In the genomic region with DNA sequence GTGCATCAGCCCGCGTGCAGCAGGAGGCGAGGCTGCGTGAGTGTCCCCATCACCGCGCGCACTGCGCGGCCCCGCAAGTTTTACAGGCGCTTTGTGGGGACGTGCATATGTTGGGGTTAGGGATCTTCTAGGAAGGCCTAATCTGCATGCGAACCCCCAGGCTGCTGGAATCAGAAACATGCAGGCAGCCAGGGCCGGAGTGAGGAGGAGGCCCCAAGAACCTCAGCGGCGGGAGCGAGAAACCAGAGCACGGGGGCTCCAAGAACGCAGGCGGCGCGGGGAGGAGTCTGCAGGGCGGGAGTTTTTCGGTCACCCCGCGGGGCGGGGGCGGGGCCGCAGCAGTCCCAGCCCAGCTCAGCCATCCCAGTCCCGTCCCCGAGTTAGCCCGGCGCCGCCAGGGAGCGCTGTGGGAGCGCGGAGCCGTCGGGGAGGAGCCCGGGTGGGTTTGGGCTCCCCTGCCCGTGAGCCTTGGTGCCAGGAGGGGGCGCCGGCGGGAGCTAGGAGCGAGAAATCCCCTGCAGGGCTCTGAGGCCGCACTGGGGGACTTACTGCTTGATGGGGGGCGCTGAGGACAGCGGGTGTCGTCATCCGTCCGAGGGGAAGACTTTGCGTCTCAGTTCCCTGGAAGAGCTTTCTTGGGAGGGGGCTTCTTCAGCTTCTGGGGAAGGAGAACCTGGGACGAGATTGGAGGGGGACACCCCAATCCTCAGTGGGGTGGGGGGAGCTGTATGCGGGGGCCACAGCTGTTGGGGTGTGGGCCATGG, we compare ENCODE assay signal across 1 cellular context.
TF ChIP-seq lines count a peak whose summit lies in the region.

No MANE protein-coding gene starts in this region.

TF ChIP-seq in K562, 482 proteins besides CTCF, POLR2A, EP300 and RAD21 (continued from another document and continues in another):
- TF ChIP-seq, protein P1, sequence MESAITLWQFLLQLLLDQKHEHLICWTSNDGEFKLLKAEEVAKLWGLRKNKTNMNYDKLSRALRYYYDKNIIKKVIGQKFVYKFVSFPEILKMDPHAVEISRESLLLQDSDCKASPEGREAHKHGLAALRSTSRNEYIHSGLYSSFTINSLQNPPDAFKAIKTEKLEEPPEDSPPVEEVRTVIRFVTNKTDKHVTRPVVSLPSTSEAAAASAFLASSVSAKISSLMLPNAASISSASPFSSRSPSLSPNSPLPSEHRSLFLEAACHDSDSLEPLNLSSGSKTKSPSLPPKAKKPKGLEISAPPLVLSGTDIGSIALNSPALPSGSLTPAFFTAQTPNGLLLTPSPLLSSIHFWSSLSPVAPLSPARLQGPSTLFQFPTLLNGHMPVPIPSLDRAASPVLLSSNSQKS (CRISPR knock-in tag; IDR thresholded peaks at IDR 0.05): no peak
- TF ChIP-seq, protein P2, sequence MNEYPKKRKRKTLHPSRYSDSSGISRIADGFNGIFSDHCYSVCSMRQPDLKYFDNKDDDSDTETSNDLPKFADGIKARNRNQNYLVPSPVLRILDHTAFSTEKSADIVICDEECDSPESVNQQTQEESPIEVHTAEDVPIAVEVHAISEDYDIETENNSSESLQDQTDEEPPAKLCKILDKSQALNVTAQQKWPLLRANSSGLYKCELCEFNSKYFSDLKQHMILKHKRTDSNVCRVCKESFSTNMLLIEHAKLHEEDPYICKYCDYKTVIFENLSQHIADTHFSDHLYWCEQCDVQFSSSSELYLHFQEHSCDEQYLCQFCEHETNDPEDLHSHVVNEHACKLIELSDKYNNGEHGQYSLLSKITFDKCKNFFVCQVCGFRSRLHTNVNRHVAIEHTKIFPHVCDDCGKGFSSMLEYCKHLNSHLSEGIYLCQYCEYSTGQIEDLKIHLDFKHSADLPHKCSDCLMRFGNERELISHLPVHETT (CRISPR knock-in tag; conservative IDR thresholded peaks at IDR 0.05 in 1 of 2, IDR thresholded peaks at IDR 0.05 in 1 of 2): peak in 1 of 2 experiments; percentile 44; a peak in 1 of 4 replicates
- TF ChIP-seq NFIX (CRISPR knock-in tag; IDR thresholded peaks at IDR 0.05; ENCODE audit: low read depth) (no peak), GATAD2B (IDR thresholded peaks at IDR 0.05; ENCODE audit: borderline replicate concordance) (peak; percentile 94), MCM7 (IDR thresholded peaks at IDR 0.05) (no peak), STAT5A (IDR thresholded peaks at IDR 0.05; ENCODE audit: borderline replicate concordance, low read length) (no peak), PHF21A (IDR thresholded peaks at IDR 0.05; ENCODE audit: borderline replicate concordance, low read depth) (0 out of 2 replicates have a peak, but pooled peaks have one; percentile 57), ZNF75A (CRISPR knock-in tag; IDR thresholded peaks at IDR 0.05) (no peak), LCOR (CRISPR knock-in tag; IDR thresholded peaks at IDR 0.05) (peak; percentile 98), NR0B1 (IDR thresholded peaks at IDR 0.05; ENCODE audit: partially characterized antibody) (no peak), BRD9 (IDR thresholded peaks at IDR 0.05; ENCODE audit: low read depth, partially characterized antibody) (no peak), RBM34 (IDR thresholded peaks at IDR 0.05; ENCODE audit: borderline replicate concordance, insufficient read depth, low read length) (no peak), EZH2 (IDR thresholded peaks at IDR 0.05; ENCODE audit: borderline replicate concordance, low read depth, low read length) (no peak), CEBPB (tag; IDR thresholded peaks at IDR 0.05) (no peak), FOXK1 (CRISPR knock-in tag; IDR thresholded peaks at IDR 0.05; ENCODE audit: borderline replicate concordance) (peak; percentile 95; the same call in 1 of the 2 replicates), ETS2 (tag; IDR thresholded peaks at IDR 0.05; ENCODE audit: borderline replicate concordance, poor library complexity, severe bottlenecking) (no peak), KLF16 (IDR thresholded peaks at IDR 0.05) (peak; percentile 71), CBFA2T3 (IDR thresholded peaks at IDR 0.05) (peak; percentile 20; the same call in 1 of the 2 replicates), E2F3 (CRISPR knock-in tag; IDR thresholded peaks at IDR 0.05) (peak; percentile 86), TCF15 (CRISPR knock-in tag; IDR thresholded peaks at IDR 0.05) (peak; percentile 55; the same call in 1 of the 2 replicates), CHCHD3 (CRISPR knock-in tag; IDR thresholded peaks at IDR 0.05) (no peak), SP1 (CRISPR knock-in tag; IDR thresholded peaks at IDR 0.05) (peak; percentile 91), ZNF174 (CRISPR knock-in tag; IDR thresholded peaks at IDR 0.05) (no peak), RB1 (IDR thresholded peaks at IDR 0.05; ENCODE audit: low read depth) (peak; percentile 98), MTA1 (IDR thresholded peaks at IDR 0.05; ENCODE audit: borderline replicate concordance) (no peak), CBFB (CRISPR knock-in tag; IDR thresholded peaks at IDR 0.05) (peak; percentile 91; the same call in 1 of the 2 replicates), FOXK2 (conservative IDR thresholded peaks at IDR 0.05 in 1 of 2, IDR thresholded peaks at IDR 0.05 in 1 of 2; ENCODE audit: low read depth in 2 of 2) (no peak), ZNF778 (CRISPR knock-in tag; IDR thresholded peaks at IDR 0.05) (no peak), CHD4 (IDR thresholded peaks at IDR 0.05; ENCODE audit: insufficient read depth, insufficient replicate concordance, low read depth, low read length, poor library complexity, severe bottlenecking) (no peak), BCOR (IDR thresholded peaks at IDR 0.05) (0 out of 2 replicates have a peak, but pooled peaks have one; percentile 15), ZNF76 (CRISPR knock-in tag; IDR thresholded peaks at IDR 0.05; ENCODE audit: borderline replicate concordance) (no peak), ATF1 (CRISPR knock-in tag; IDR thresholded peaks at IDR 0.05) (no peak), ATF1 (tag; IDR thresholded peaks at IDR 0.05) (peak; percentile 58), XRCC5 (IDR thresholded peaks at IDR 0.05; ENCODE audit: low read depth, low read length) (peak; percentile 96; the same call in 1 of the 2 replicates), SUPT5H (IDR thresholded peaks at IDR 0.05) (no peak), ZNF408 (CRISPR knock-in tag; IDR thresholded peaks at IDR 0.05; ENCODE audit: low read depth) (no peak), THRAP3 (IDR thresholded peaks at IDR 0.05; ENCODE audit: borderline replicate concordance) (no peak), CREM (IDR thresholded peaks at IDR 0.05; ENCODE audit: low read depth) (peak; percentile 67), ETV6 (IDR thresholded peaks at IDR 0.05; ENCODE audit: borderline replicate concordance in 1 of 2, low read depth in 2 of 2, low read length in 1 of 2) (no peak), ETV6 (CRISPR knock-in tag; IDR thresholded peaks at IDR 0.05; ENCODE audit: borderline replicate concordance) (peak; percentile 99; the same call in 1 of the 2 replicates), SFPQ (IDR thresholded peaks at IDR 0.05; ENCODE audit: low read depth, low read length) (no peak), NCOA2 (IDR thresholded peaks at IDR 0.05; ENCODE audit: partially characterized antibody in 2 of 2) (no peak)
- TF ChIP-seq, protein P3, sequence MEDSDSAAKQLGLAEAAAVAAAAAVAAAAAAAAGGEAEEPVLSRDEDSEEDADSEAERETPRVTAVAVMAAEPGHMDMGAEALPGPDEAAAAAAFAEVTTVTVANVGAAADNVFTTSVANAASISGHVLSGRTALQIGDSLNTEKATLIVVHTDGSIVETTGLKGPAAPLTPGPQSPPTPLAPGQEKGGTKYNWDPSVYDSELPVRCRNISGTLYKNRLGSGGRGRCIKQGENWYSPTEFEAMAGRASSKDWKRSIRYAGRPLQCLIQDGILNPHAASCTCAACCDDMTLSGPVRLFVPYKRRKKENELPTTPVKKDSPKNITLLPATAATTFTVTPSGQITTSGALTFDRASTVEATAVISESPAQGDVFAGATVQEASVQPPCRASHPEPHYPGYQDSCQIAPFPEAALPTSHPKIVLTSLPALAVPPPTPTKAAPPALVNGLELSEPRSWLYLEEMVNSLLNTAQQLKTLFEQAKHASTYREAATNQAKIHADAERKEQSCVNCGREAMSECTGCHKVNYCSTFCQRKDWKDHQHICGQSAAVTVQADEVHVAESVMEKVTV (CRISPR knock-in tag; IDR thresholded peaks at IDR 0.05): peak; percentile 77
- TF ChIP-seq, protein P4, sequence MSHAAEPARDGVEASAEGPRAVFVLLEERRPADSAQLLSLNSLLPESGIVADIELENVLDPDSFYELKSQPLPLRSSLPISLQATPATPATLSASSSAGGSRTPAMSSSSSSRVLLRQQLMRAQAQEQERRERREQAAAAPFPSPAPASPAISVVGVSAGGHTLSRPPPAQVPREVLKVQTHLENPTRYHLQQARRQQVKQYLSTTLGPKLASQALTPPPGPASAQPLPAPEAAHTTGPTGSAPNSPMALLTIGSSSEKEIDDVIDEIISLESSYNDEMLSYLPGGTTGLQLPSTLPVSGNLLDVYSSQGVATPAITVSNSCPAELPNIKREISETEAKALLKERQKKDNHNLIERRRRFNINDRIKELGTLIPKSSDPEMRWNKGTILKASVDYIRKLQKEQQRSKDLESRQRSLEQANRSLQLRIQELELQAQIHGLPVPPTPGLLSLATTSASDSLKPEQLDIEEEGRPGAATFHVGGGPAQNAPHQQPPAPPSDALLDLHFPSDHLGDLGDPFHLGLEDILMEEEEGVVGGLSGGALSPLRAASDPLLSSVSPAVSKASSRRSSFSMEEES (CRISPR knock-in tag; IDR thresholded peaks at IDR 0.05): no peak
- TF ChIP-seq, protein P5, sequence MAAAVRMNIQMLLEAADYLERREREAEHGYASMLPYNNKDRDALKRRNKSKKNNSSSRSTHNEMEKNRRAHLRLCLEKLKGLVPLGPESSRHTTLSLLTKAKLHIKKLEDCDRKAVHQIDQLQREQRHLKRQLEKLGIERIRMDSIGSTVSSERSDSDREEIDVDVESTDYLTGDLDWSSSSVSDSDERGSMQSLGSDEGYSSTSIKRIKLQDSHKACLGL (CRISPR knock-in tag; IDR thresholded peaks at IDR 0.05; ENCODE audit: borderline replicate concordance, poor library complexity, severe bottlenecking): no peak
- TF ChIP-seq, protein P6, sequence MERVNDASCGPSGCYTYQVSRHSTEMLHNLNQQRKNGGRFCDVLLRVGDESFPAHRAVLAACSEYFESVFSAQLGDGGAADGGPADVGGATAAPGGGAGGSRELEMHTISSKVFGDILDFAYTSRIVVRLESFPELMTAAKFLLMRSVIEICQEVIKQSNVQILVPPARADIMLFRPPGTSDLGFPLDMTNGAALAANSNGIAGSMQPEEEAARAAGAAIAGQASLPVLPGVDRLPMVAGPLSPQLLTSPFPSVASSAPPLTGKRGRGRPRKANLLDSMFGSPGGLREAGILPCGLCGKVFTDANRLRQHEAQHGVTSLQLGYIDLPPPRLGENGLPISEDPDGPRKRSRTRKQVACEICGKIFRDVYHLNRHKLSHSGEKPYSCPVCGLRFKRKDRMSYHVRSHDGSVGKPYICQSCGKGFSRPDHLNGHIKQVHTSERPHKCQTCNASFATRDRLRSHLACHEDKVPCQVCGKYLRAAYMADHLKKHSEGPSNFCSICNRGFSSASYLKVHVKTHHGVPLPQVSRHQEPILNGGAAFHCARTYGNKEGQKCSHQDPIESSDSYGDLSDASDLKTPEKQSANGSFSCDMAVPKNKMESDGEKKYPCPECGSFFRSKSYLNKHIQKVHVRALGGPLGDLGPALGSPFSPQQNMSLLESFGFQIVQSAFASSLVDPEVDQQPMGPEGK (CRISPR knock-in tag; IDR thresholded peaks at IDR 0.05; ENCODE audit: borderline replicate concordance): no peak
- TF ChIP-seq, protein P7, sequence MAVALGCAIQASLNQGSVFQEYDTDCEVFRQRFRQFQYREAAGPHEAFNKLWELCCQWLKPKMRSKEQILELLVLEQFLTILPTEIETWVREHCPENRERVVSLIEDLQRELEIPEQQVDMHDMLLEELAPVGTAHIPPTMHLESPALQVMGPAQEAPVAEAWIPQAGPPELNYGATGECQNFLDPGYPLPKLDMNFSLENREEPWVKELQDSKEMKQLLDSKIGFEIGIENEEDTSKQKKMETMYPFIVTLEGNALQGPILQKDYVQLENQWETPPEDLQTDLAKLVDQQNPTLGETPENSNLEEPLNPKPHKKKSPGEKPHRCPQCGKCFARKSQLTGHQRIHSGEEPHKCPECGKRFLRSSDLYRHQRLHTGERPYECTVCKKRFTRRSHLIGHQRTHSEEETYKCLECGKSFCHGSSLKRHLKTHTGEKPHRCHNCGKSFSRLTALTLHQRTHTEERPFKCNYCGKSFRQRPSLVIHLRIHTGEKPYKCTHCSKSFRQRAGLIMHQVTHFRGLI (CRISPR knock-in tag; IDR thresholded peaks at IDR 0.05): no peak
- TF ChIP-seq, protein P8, sequence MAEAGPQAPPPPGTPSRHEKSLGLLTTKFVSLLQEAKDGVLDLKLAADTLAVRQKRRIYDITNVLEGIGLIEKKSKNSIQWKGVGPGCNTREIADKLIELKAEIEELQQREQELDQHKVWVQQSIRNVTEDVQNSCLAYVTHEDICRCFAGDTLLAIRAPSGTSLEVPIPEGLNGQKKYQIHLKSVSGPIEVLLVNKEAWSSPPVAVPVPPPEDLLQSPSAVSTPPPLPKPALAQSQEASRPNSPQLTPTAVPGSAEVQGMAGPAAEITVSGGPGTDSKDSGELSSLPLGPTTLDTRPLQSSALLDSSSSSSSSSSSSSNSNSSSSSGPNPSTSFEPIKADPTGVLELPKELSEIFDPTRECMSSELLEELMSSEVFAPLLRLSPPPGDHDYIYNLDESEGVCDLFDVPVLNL (CRISPR knock-in tag; IDR thresholded peaks at IDR 0.05; ENCODE audit: low read depth): peak; percentile 87
